Comparison of ENCODE assay signal across 8 cellular contexts in the genomic region with DNA sequence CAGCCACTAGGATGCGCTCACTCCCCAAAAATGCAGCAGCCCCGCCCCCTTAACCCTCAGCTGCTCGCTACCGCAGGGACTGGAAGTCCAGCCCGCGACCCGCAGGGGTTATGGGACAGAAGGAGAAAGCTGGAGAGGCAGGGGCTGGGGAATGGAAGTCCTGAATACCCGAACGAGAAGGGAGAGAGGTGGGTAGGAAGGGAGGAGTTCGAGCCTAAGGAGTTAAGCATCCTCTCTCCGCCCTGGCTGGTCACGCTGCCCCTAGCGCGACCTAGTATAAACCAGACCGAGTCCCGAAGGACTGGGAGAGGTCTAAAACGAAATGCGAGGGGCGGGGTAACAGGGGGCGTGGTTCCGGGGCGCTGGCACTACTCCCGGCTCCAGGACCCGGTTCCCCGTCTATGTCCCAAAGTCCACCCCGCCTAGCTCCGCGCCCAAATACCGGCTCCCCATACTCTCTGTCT. TPM values are rescaled to one million over a fixed set of nuclear protein-coding genes. Genes with fewer than 3 reads are reported as not detected.
DNase-seq lines count a peak whose midpoint lies in the region.

No MANE protein-coding gene starts in this region.

- no peaks in the 10 kb centered on the region for H3K27me3 Mint-ChIP-seq in activated naive CD4-positive, alpha-beta T cell treated with anti-CD3 and anti-CD28 coated beads, Interleukin-2, amount 50 U/mL, for 24 hours

- H3K27ac ChIP-seq in HUES6 (ENCODE audit: low read depth, low read length) = peak overlapping the region; percentile 69; the same call in 1 of the 2 replicates
- H3K27ac ChIP-seq in SJSA1 = peak overlapping the region; percentile 76
- peak overlapping the region; percentile 91 for H3K27ac ChIP-seq in substantia nigra (ENCODE audit: low read depth, low read length, poor library complexity, severe bottlenecking)

- H3K4me3 Mint-ChIP-seq in activated naive CD4-positive, alpha-beta T cell treated with anti-CD3 and anti-CD28 coated beads, Interleukin-2, amount 50 U/mL, for 24 hours = peak overlapping the region; percentile 93

- H3K4me1 ChIP-seq in HUES6 (ENCODE audit: control insufficient read depth, insufficient read depth, low read length) = peaks cover 22% of the 10 kb centered on the region
- H3K4me1 ChIP-seq in SJSA1 (replicated peaks) = peaks cover 30% of the 10 kb centered on the region

- H3K4me1 Mint-ChIP-seq in activated naive CD4-positive, alpha-beta T cell treated with anti-CD3 and anti-CD28 coated beads, Interleukin-2, amount 50 U/mL, for 24 hours = peaks cover 63% of the 10 kb centered on the region

- DNase-seq in SIG-M5 treated with dmso at 0.1 percent for 504 hours (lab: John Stamatoyannopoulos, UW; ENCODE audit: unreplicated experiment) = peak; percentile 38
- DNase-seq in SIG-M5 (lab: John Stamatoyannopoulos, UW) = no peak
- peak; percentile 94 to 98 for DNase-seq in SJSA1 (ENCODE audit: low read depth in 1 of 2, low spot score in 2 of 2)
- DNase-seq in globus pallidus (ENCODE audit: low spot score) = peak; percentile 80
- peak; percentile 46 for DNase-seq in non-pigmented ciliary epithelial cell (ENCODE audit: low read depth)
- peak in 47 of 49 donors; percentile 33 to 92 (median 75) for DNase-seq in substantia nigra (lab: John Stamatoyannopoulos, UW)

- H3K27ac Mint-ChIP-seq in activated naive CD4-positive, alpha-beta T cell treated with anti-CD3 and anti-CD28 coated beads, Interleukin-2, amount 50 U/mL, for 24 hours = no peak overlapping the region

- H3K36me3 ChIP-seq in HUES6 (ENCODE audit: control insufficient read depth, insufficient read depth, low read length) (peaks cover 63% of the 10 kb centered on the region), SJSA1 (peaks cover 77% of the 10 kb centered on the region)

- H3K27me3 ChIP-seq in HUES6 (ENCODE audit: control insufficient read depth, insufficient read depth, low read length) (no peaks in the 10 kb centered on the region), SJSA1 (replicated peaks) (no peaks in the 10 kb centered on the region)

- peak overlapping the region; percentile 98 for H3K4me3 ChIP-seq in HUES6 (ENCODE audit: low read depth, low read length)
- peak overlapping the region; percentile 58 for H3K4me3 ChIP-seq in SJSA1

- no peaks in the 10 kb centered on the region for H3K9me3 ChIP-seq in HUES6 (ENCODE audit: control insufficient read depth, insufficient read depth, low read depth, low read length)
- H3K9me3 ChIP-seq in SJSA1 (replicated peaks) = peaks cover 3% of the 10 kb centered on the region

- peaks cover 7% of the 10 kb centered on the region for H3K36me3 Mint-ChIP-seq in activated naive CD4-positive, alpha-beta T cell treated with anti-CD3 and anti-CD28 coated beads, Interleukin-2, amount 50 U/mL, for 24 hours

- peak overlapping the region; percentile 82 for H3K9ac ChIP-seq in HUES6 (ENCODE audit: low read length)

- H3K9me3 Mint-ChIP-seq in activated naive CD4-positive, alpha-beta T cell treated with anti-CD3 and anti-CD28 coated beads, Interleukin-2, amount 50 U/mL, for 24 hours = no peaks in the 10 kb centered on the region

RNA-seq across cellular contexts. Expression of a gene that starts 0.4 kb away (rescaled TPM):
- total RNA-seq in SJSA1 (2014; rRNA removed; shearing (Covaris generic)) = 80.0 and 128 TPM in 2 replicates

RNA-seq across cellular contexts. Expression of a gene that starts 6.4 kb away (rescaled TPM):
- total RNA-seq in SJSA1 (2014; rRNA removed; shearing (Covaris generic)) = not detected in 2 replicates

RNA-seq across cellular contexts. Expression of a gene that starts 6.8 kb away (rescaled TPM):
- 1,071 and 1,205 TPM in 2 replicates for total RNA-seq in SJSA1 (2014; rRNA removed; shearing (Covaris generic))

RNA-seq across cellular contexts. Expression of a gene that starts 8.0 kb away (rescaled TPM):
- not detected in 2 replicates for total RNA-seq in SJSA1 (2014; rRNA removed; shearing (Covaris generic))

RNA-seq across cellular contexts. Expression of a gene that starts 10.3 kb away (rescaled TPM):
- 3.9 and 16.7 TPM in 2 replicates for total RNA-seq in SJSA1 (2014; rRNA removed; shearing (Covaris generic))
